In genomic region chr13:48806522-48806921, GRCh38 we compare ENCODE assay signal across 35 cellular contexts.
DNase-seq lines count a peak whose midpoint lies in the region; ATAC-seq and TF ChIP-seq lines count a peak whose summit lies in the region.
"Had no signal": no experiment of that assay in that cellular context is flagged by ENCODE, and none has a peak within 500 bp of the region (broad histone marks: within the 10 kb centered on the region; RNA-seq: fewer than 3 reads in every experiment).

No MANE protein-coding gene starts in this region.

- no peak overlapping the region for H4K91ac ChIP-seq in mesenchymal stem cell (ENCODE audit: low read length)

- peak overlapping the region in 1 of 2 experiments; percentile 14 for H3K18ac ChIP-seq in mesenchymal stem cell (ENCODE audit: low read depth in 1 of 2, low read length in 2 of 2)

- H3K4me2 ChIP-seq in mesenchymal stem cell (ENCODE audit: low read length, poor library complexity, severe bottlenecking) (no peak overlapping the region), OCI-LY7 (ENCODE audit: low read length) (no peak overlapping the region)

- DNase-seq in activated naive CD4-positive, alpha-beta T cell treated with anti-CD3 and anti-CD28 coated beads, Interleukin-2, amount 10 ng/mL, durations not matched to agents 7 days and 5 days = no peak
- DNase-seq in M059J (ENCODE audit: low read depth) (peak; percentile 58), mesenchymal stem cell (no peak), OCI-LY7 (ENCODE audit: low spot score) (no peak)
- no peak for DNase-seq in activated T-helper 1 cell treated with anti-CD3 and anti-CD28 coated beads, Interleukin-12 subunit alpha, Interleukin-12 subunit beta, Interleukin-2, Interleukin-4 antibody, amounts not matched to agents 30 ng/mL and 10 ng/mL and 1 ng/mL, durations not matched to agents 14 hours and 24 hours and 36 hours (ENCODE audit: low spot score)
- DNase-seq: activated CD4-positive, alpha-beta T cell treated with anti-CD3 and anti-CD28 coated beads, Interleukin-2, amount 50 U/mL, for 4 hours; activated CD8-positive, alpha-beta memory T cell treated with anti-CD3 and anti-CD28 coated beads, Interleukin-2, amount 50 U/mL, for 4 hours; activated gamma-delta T cell; amygdala; EL; endodermal cell; esophagus squamous epithelium; gastrocnemius medialis; H7; hippocampal formation; left ventricle myocardium superior; midbrain; MM.1S; NCI-H146; NCI-H2171 treated with DMSO at 0.1 percent for 48 hours; NCI-H524; pancreas; right cardiac atrium; spleen; stimulated activated CD4-positive, alpha-beta T cell treated with anti-CD3 and anti-CD28 coated beads, Interleukin-2, amount 100 ng/mL, for 48 hours; stimulated activated naive B cell treated with anti-CD40 and anti-IgM and Interleukin-4, amounts not matched to agents 10 μg/mL and 1 μg/mL and 100 μg/mL, for 72 hours had no signal

- no peaks in the 10 kb centered on the region for H3K79me2 ChIP-seq in OCI-LY7 (ENCODE audit: insufficient read depth, low read depth, low read length)

- H3K9ac ChIP-seq in mesenchymal stem cell (ENCODE audit: low read length) = no peak overlapping the region

- H3K27me3 ChIP-seq in mesenchymal stem cell (ENCODE audit: control insufficient read depth in 1 of 2, insufficient read depth in 1 of 2, low read length in 2 of 2) = no peaks in the 10 kb centered on the region
- H3K27me3 ChIP-seq: esophagus squamous epithelium, gastrocnemius medialis, pancreas, SJSA1, spleen, vagina had no signal

- H2BK15ac ChIP-seq in mesenchymal stem cell (ENCODE audit: low read depth, poor library complexity, severe bottlenecking) = no peak overlapping the region

- no peak overlapping the region for H4K8ac ChIP-seq in mesenchymal stem cell (ENCODE audit: low read length)

- H3K23ac ChIP-seq in mesenchymal stem cell (ENCODE audit: low read length in 2 of 2) = no peak overlapping the region

- no peak overlapping the region for H3K4me3 Mint-ChIP-seq in activated naive CD4-positive, alpha-beta T cell treated with anti-CD3 and anti-CD28 coated beads, Interleukin-2, amount 50 U/mL, for 24 hours
- no peak overlapping the region for H3K4me3 Mint-ChIP-seq in activated naive CD4-positive, alpha-beta T cell treated with anti-CD3 and anti-CD28 coated beads, Interleukin-2, amount 10 ng/mL, durations not matched to agents 7 days and 5 days
- no peak overlapping the region for H3K4me3 Mint-ChIP-seq in activated T-helper 1 cell treated with anti-CD3 and anti-CD28 coated beads, Interleukin-12 subunit alpha, Interleukin-12 subunit beta, Interleukin-2, Interleukin-4 antibody, amounts not matched to agents 30 ng/mL and 10 ng/mL and 1 ng/mL, durations not matched to agents 14 hours and 24 hours and 36 hours
- H3K4me3 Mint-ChIP-seq: endodermal cell; IgD-negative memory B cell; stimulated activated naive B cell treated with anti-CD40 and anti-IgM and Interleukin-4, amounts not matched to agents 10 μg/mL and 1 μg/mL and 100 μg/mL, for 72 hours; WTC11 had no signal

- no peak overlapping the region for H2AFZ ChIP-seq in mesenchymal stem cell (ENCODE audit: low read depth, low read length)
- H2AFZ ChIP-seq in OCI-LY7 (ENCODE audit: low read length) = no peak overlapping the region

- H3K27ac ChIP-seq in mesenchymal stem cell (ENCODE audit: low read length, poor library complexity, severe bottlenecking) = peak overlapping the region; percentile 58
- H3K27ac ChIP-seq in OCI-LY7 (ENCODE audit: low read depth, low read length, poor library complexity, severe bottlenecking) = no peak overlapping the region
- H3K27ac ChIP-seq: coronary artery, esophagus squamous epithelium, gastrocnemius medialis, pancreas, SJSA1, spleen, thoracic aorta, vagina had no signal

- H3K14ac ChIP-seq in mesenchymal stem cell (ENCODE audit: low read length in 2 of 2) = no peak overlapping the region

- peaks cover 5% of the 10 kb centered on the region for H3K9me3 Mint-ChIP-seq in activated naive CD4-positive, alpha-beta T cell treated with anti-CD3 and anti-CD28 coated beads, Interleukin-2, amount 50 U/mL, for 24 hours
- H3K9me3 Mint-ChIP-seq in activated naive CD4-positive, alpha-beta T cell treated with anti-CD3 and anti-CD28 coated beads, Interleukin-2, amount 10 ng/mL, durations not matched to agents 7 days and 5 days = peaks cover 9% of the 10 kb centered on the region
- peaks cover 25% of the 10 kb centered on the region for H3K9me3 Mint-ChIP-seq in activated T-helper 1 cell treated with anti-CD3 and anti-CD28 coated beads, Interleukin-12 subunit alpha, Interleukin-12 subunit beta, Interleukin-2, Interleukin-4 antibody, amounts not matched to agents 30 ng/mL and 10 ng/mL and 1 ng/mL, durations not matched to agents 14 hours and 24 hours and 36 hours
- H3K9me3 Mint-ChIP-seq: endodermal cell, WTC11 had no signal

- H3K79me1 ChIP-seq in mesenchymal stem cell (replicated peaks; ENCODE audit: low read length, poor library complexity, severe bottlenecking) = no peaks in the 10 kb centered on the region

- no peak overlapping the region for H3K4ac ChIP-seq in mesenchymal stem cell (ENCODE audit: low read depth in 1 of 2, low read length in 2 of 2)

- H3K27me3 Mint-ChIP-seq in activated naive CD4-positive, alpha-beta T cell treated with anti-CD3 and anti-CD28 coated beads, Interleukin-2, amount 50 U/mL, for 24 hours = no peaks in the 10 kb centered on the region
- no peaks in the 10 kb centered on the region for H3K27me3 Mint-ChIP-seq in activated naive CD4-positive, alpha-beta T cell treated with anti-CD3 and anti-CD28 coated beads, Interleukin-2, amount 10 ng/mL, durations not matched to agents 7 days and 5 days
- peaks cover 10% of the 10 kb centered on the region for H3K27me3 Mint-ChIP-seq in activated T-helper 1 cell treated with anti-CD3 and anti-CD28 coated beads, Interleukin-12 subunit alpha, Interleukin-12 subunit beta, Interleukin-2, Interleukin-4 antibody, amounts not matched to agents 30 ng/mL and 10 ng/mL and 1 ng/mL, durations not matched to agents 14 hours and 24 hours and 36 hours (ENCODE audit: insufficient read depth)

- H3K4me3 ChIP-seq in mesenchymal stem cell (ENCODE audit: insufficient read depth in 1 of 2, low read depth in 1 of 2, low read length in 2 of 2) (no peak overlapping the region), OCI-LY7 (ENCODE audit: low read depth, low read length, poor library complexity, severe bottlenecking) (no peak overlapping the region)
- H3K4me3 ChIP-seq: coronary artery, esophagus squamous epithelium, gastrocnemius medialis, pancreas, SJSA1, spleen, thoracic aorta, vagina had no signal

- H3K4me1 ChIP-seq in mesenchymal stem cell (ENCODE audit: control insufficient read depth, insufficient read depth, low read depth, low read length) = peaks cover 12% of the 10 kb centered on the region
- H3K4me1 ChIP-seq in OCI-LY7 (ENCODE audit: insufficient read depth, low read length, poor library complexity, severe bottlenecking) = no peaks in the 10 kb centered on the region
- H3K4me1 ChIP-seq: esophagus squamous epithelium, gastrocnemius medialis, pancreas, SJSA1, vagina had no signal

- POLR2A ChIA-PET in OCI-LY7 (lab: Charles Lee) = no interaction called here

- no peak overlapping the region for H2BK120ac ChIP-seq in mesenchymal stem cell (ENCODE audit: low read depth, low read length)

- no peaks in the 10 kb centered on the region for H3K36me3 Mint-ChIP-seq in activated naive CD4-positive, alpha-beta T cell treated with anti-CD3 and anti-CD28 coated beads, Interleukin-2, amount 50 U/mL, for 24 hours
- no peaks in the 10 kb centered on the region for H3K36me3 Mint-ChIP-seq in activated naive CD4-positive, alpha-beta T cell treated with anti-CD3 and anti-CD28 coated beads, Interleukin-2, amount 10 ng/mL, durations not matched to agents 7 days and 5 days
- H3K36me3 Mint-ChIP-seq in activated T-helper 1 cell treated with anti-CD3 and anti-CD28 coated beads, Interleukin-12 subunit alpha, Interleukin-12 subunit beta, Interleukin-2, Interleukin-4 antibody, amounts not matched to agents 30 ng/mL and 10 ng/mL and 1 ng/mL, durations not matched to agents 14 hours and 24 hours and 36 hours (ENCODE audit: low read depth) = peaks cover 1% of the 10 kb centered on the region
- H3K36me3 Mint-ChIP-seq: stimulated activated naive B cell treated with anti-CD40 and anti-IgM and Interleukin-4, amounts not matched to agents 10 μg/mL and 1 μg/mL and 100 μg/mL, for 72 hours; WTC11 had no signal

- no peak for TF ChIP-seq CTCF in OCI-LY7 (conservative IDR thresholded peaks at IDR 0.05; ENCODE audit: low read length)

- H4K20me1 ChIP-seq in OCI-LY7 (ENCODE audit: insufficient read depth, low read length) = no peaks in the 10 kb centered on the region

- H3K36me3 ChIP-seq in mesenchymal stem cell (ENCODE audit: control insufficient read depth in 1 of 2, insufficient read depth in 2 of 2, low read depth in 1 of 2, low read length in 2 of 2) (no peaks in the 10 kb centered on the region), OCI-LY7 (ENCODE audit: insufficient read depth, low read length) (no peaks in the 10 kb centered on the region)
- H3K36me3 ChIP-seq: esophagus squamous epithelium, gastrocnemius medialis, pancreas, SJSA1, spleen, thoracic aorta, vagina had no signal

- H2BK5ac ChIP-seq in mesenchymal stem cell (ENCODE audit: low read depth, low read length, poor library complexity, severe bottlenecking) = no peak overlapping the region

- peaks cover 45% of the 10 kb centered on the region for H3K4me1 Mint-ChIP-seq in activated naive CD4-positive, alpha-beta T cell treated with anti-CD3 and anti-CD28 coated beads, Interleukin-2, amount 50 U/mL, for 24 hours
- H3K4me1 Mint-ChIP-seq in activated naive CD4-positive, alpha-beta T cell treated with anti-CD3 and anti-CD28 coated beads, Interleukin-2, amount 10 ng/mL, durations not matched to agents 7 days and 5 days = peaks cover 25% of the 10 kb centered on the region
- peaks cover 31% of the 10 kb centered on the region for H3K4me1 Mint-ChIP-seq in activated T-helper 1 cell treated with anti-CD3 and anti-CD28 coated beads, Interleukin-12 subunit alpha, Interleukin-12 subunit beta, Interleukin-2, Interleukin-4 antibody, amounts not matched to agents 30 ng/mL and 10 ng/mL and 1 ng/mL, durations not matched to agents 14 hours and 24 hours and 36 hours (ENCODE audit: low read depth)
- H3K4me1 Mint-ChIP-seq: endodermal cell, WTC11 had no signal

- no peaks in the 10 kb centered on the region for H3K9me3 ChIP-seq in mesenchymal stem cell (ENCODE audit: control insufficient read depth, low read length)
- no peaks in the 10 kb centered on the region for H3K9me3 ChIP-seq in OCI-LY7 (ENCODE audit: low read length)
- H3K9me3 ChIP-seq: esophagus squamous epithelium, gastrocnemius medialis, pancreas, SJSA1, thoracic aorta, vagina had no signal

- H2AK5ac ChIP-seq in mesenchymal stem cell (ENCODE audit: low read length, severe bottlenecking) = peak overlapping the region; percentile 57

- H3K9me2 ChIP-seq in OCI-LY7 (ENCODE audit: insufficient read depth, low read length) = no peaks in the 10 kb centered on the region

- no TSS peak for BruUV-seq in OCI-LY7 (replicated peaks; lab: Mats Ljungman, UMichigan)

- peak overlapping the region; percentile 9 for H3K27ac Mint-ChIP-seq in activated naive CD4-positive, alpha-beta T cell treated with anti-CD3 and anti-CD28 coated beads, Interleukin-2, amount 50 U/mL, for 24 hours
- no peak overlapping the region for H3K27ac Mint-ChIP-seq in activated naive CD4-positive, alpha-beta T cell treated with anti-CD3 and anti-CD28 coated beads, Interleukin-2, amount 10 ng/mL, durations not matched to agents 7 days and 5 days
- peak overlapping the region; percentile 13 for H3K27ac Mint-ChIP-seq in activated T-helper 1 cell treated with anti-CD3 and anti-CD28 coated beads, Interleukin-12 subunit alpha, Interleukin-12 subunit beta, Interleukin-2, Interleukin-4 antibody, amounts not matched to agents 30 ng/mL and 10 ng/mL and 1 ng/mL, durations not matched to agents 14 hours and 24 hours and 36 hours
- H3K27ac Mint-ChIP-seq: endodermal cell; IgD-negative memory B cell; stimulated activated naive B cell treated with anti-CD40 and anti-IgM and Interleukin-4, amounts not matched to agents 10 μg/mL and 1 μg/mL and 100 μg/mL, for 72 hours; WTC11 had no signal

- peak overlapping the region in 1 of 2 experiments; percentile 8 for H2BK12ac ChIP-seq in mesenchymal stem cell (ENCODE audit: low read length in 2 of 2)

- 94% methylated on average over 2 of the region's 3 CpGs for WGBS in mesenchymal stem cell

- intact Hi-C loops in activated T-helper 1 cell treated with anti-CD3 and anti-CD28 coated beads, Interleukin-12 subunit alpha, Interleukin-12 subunit beta, Interleukin-2, Interleukin-4 antibody, amounts not matched to agents 30 ng/mL and 10 ng/mL and 1 ng/mL, durations not matched to agents 14 hours and 24 hours and 36 hours (cut with micrococcal nuclease) = loop anchor here (5.0 kb wide), 1 partner anchor 306 kb away; no protein-coding TSS in a partner anchor
- intact Hi-C loops in OCI-LY7 (cut with micrococcal nuclease; ENCODE audit: unreplicated experiment) = no loop called here

- CTCF ChIA-PET in activated naive CD4-positive, alpha-beta T cell treated with anti-CD3 and anti-CD28 coated beads, Interleukin-2, amount 10 ng/mL, durations not matched to agents 7 days and 5 days (lab: Charles Lee) = no interaction called here
- CTCF ChIA-PET in OCI-LY7 (lab: Charles Lee; ENCODE audit: unreplicated experiment) = no interaction called here

- ATAC-seq in HG02938 (IDR thresholded peaks at IDR 0.05; ENCODE audit: unreplicated experiment) (no peak), GM19324 (IDR thresholded peaks at IDR 0.05; ENCODE audit: low FRiP score, unreplicated experiment) (no peak)
- ATAC-seq: gastrocnemius medialis; left ventricle myocardium superior; pancreas; right cardiac atrium; stimulated activated naive B cell treated with anti-CD40 and anti-IgM and Interleukin-4, amounts not matched to agents 10 μg/mL and 1 μg/mL and 100 μg/mL, for 72 hours; WTC11 had no signal
